8 cellular contexts compared by ENCODE assay signal in the genomic region with DNA sequence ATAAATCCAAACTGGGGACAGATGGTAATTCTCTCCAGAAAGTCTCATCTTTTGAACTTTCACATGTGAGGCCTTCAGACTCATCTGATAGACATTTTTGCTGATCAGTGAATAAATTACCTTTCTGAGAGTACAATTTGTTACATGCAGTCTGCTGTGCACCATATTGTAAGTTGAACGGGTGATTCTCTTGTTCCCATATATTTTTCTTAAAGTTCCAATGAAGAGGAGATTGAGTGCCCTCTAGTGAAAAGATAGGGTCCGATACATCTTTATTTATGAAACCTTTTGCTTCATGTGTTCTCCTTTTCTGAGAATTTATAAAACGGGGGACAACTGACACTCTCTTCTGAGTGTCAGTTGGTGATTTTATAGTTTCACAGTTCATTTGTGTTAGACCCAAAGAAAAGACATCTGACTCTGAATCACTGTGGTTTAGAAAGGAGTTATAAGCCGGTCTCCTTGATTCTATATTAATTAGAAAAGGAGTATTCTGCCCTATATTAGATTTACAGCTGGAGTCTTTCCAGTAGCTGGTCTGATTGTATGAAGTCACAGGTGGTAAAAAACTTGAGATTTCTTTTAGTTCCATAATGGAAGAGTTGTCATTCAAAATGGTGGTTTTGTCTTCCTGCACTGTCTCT. TPM values are rescaled to one million over a fixed set of nuclear protein-coding genes. Genes with fewer than 3 reads are reported as not detected.
DNase-seq lines count a peak whose midpoint lies in the region; ATAC-seq and TF ChIP-seq lines count a peak whose summit lies in the region.

No MANE protein-coding gene starts in this region.

- H3K9me3 Mint-ChIP-seq in Caco-2 (ENCODE audit: unreplicated experiment) = no peaks in the 10 kb centered on the region
- H3K9me3 Mint-ChIP-seq in activated T-helper 2 cell treated with anti-CD3 and anti-CD28 coated beads, Interferon-gamma antibody, Interleukin-2, Interleukin-4, amounts not matched to agents 10 μg/mL and 5 μg/mL and 100 μg/mL, durations not matched to agents 14 hours and 24 hours and 36 hours = peaks cover 1% of the 10 kb centered on the region
- no peaks in the 10 kb centered on the region for H3K9me3 Mint-ChIP-seq in mesothelial cell of epicardium

- H3K4me3 Mint-ChIP-seq in Caco-2 (ENCODE audit: unreplicated experiment) = no peak overlapping the region
- no peak overlapping the region for H3K4me3 Mint-ChIP-seq in activated T-helper 2 cell treated with anti-CD3 and anti-CD28 coated beads, Interferon-gamma antibody, Interleukin-2, Interleukin-4, amounts not matched to agents 10 μg/mL and 5 μg/mL and 100 μg/mL, durations not matched to agents 14 hours and 24 hours and 36 hours (ENCODE audit: low read depth)
- no peak overlapping the region for H3K4me3 Mint-ChIP-seq in mesothelial cell of epicardium

- CTCF ChIA-PET in Caco-2 (lab: Charles Lee) = interaction anchor here (0.6 to 1.2 kb wide), 2 partner anchors 30 to 94 kb away, joined by 4 to 5 read pairs; no protein-coding TSS in a partner anchor

- intact Hi-C loops in Caco-2 (cut with micrococcal nuclease; ENCODE audit: unreplicated experiment) = loop anchor here (1.0 to 10.0 kb wide), 5 partner anchors 29 to 1805 kb away; a partner anchor contains a TSS
- intact Hi-C loops in activated T-helper 2 cell treated with anti-CD3 and anti-CD28 coated beads, Interferon-gamma antibody, Interleukin-2, Interleukin-4, amounts not matched to agents 10 μg/mL and 5 μg/mL and 100 μg/mL, durations not matched to agents 14 hours and 24 hours and 36 hours (cut with micrococcal nuclease) = loop anchor here (2.0 to 5.0 kb wide), 2 partner anchors 61 to 95 kb away; a partner anchor contains a TSS

- DNase-seq in Caco-2 (peak in 1 of 2 experiments; percentile 24), HS-27A (ENCODE audit: low read depth) (peak; percentile 4), RPMI8226 (peak; percentile 17), foreskin keratinocyte (peak; percentile 10 to 20), mesothelial cell of epicardium (ENCODE audit: low spot score in 2 of 2, unreplicated experiment in 2 of 2) (no peak)
- DNase-seq in stimulated activated CD4-positive, alpha-beta T cell treated with anti-CD3 and anti-CD28 coated beads, Interleukin-4, amount 100 ng/mL, for 1 hour = no peak
- no peak for DNase-seq in activated T-helper 2 cell treated with anti-CD3 and anti-CD28 coated beads, Interferon-gamma antibody, Interleukin-2, Interleukin-4, amounts not matched to agents 10 μg/mL and 5 μg/mL and 100 μg/mL, durations not matched to agents 14 hours and 24 hours and 36 hours (ENCODE audit: low spot score)

- no peaks in the 10 kb centered on the region for H3K36me3 ChIP-seq in Caco-2 (ENCODE audit: control insufficient read depth, insufficient read depth, low read length)

- H3K27ac ChIP-seq in foreskin keratinocyte = no peak overlapping the region

- H3K36me3 Mint-ChIP-seq in Caco-2 (ENCODE audit: insufficient read depth, unreplicated experiment) = no peaks in the 10 kb centered on the region
- no peaks in the 10 kb centered on the region for H3K36me3 Mint-ChIP-seq in activated T-helper 2 cell treated with anti-CD3 and anti-CD28 coated beads, Interferon-gamma antibody, Interleukin-2, Interleukin-4, amounts not matched to agents 10 μg/mL and 5 μg/mL and 100 μg/mL, durations not matched to agents 14 hours and 24 hours and 36 hours (ENCODE audit: low read depth)
- H3K36me3 Mint-ChIP-seq in mesothelial cell of epicardium = peaks cover under 1% of the 10 kb centered on the region

- peak; percentile 38 to 52 for TF ChIP-seq CTCF in Caco-2 (IDR thresholded peaks at IDR 0.05; ENCODE audit: insufficient read depth in 1 of 2, low read depth in 1 of 2, low read length in 1 of 2, severe bottlenecking in 1 of 2, unreplicated experiment in 1 of 2)
- TF ChIP-seq CTCF in foreskin keratinocyte (conservative IDR thresholded peaks at IDR 0.05) = peak; percentile 67
- TF ChIP-seq CTCF in mesothelial cell of epicardium (IDR thresholded peaks at IDR 0.05; ENCODE audit: unreplicated experiment) = no peak

- H3K4me1 Mint-ChIP-seq in Caco-2 (ENCODE audit: low read depth, unreplicated experiment) = peaks cover 7% of the 10 kb centered on the region
- H3K4me1 Mint-ChIP-seq in activated T-helper 2 cell treated with anti-CD3 and anti-CD28 coated beads, Interferon-gamma antibody, Interleukin-2, Interleukin-4, amounts not matched to agents 10 μg/mL and 5 μg/mL and 100 μg/mL, durations not matched to agents 14 hours and 24 hours and 36 hours (ENCODE audit: low read depth) = no peaks in the 10 kb centered on the region
- peaks cover 13% of the 10 kb centered on the region for H3K4me1 Mint-ChIP-seq in mesothelial cell of epicardium

- H3K4me1 ChIP-seq in Caco-2 (no peaks in the 10 kb centered on the region; the same call in 1 of the 2 replicates), foreskin keratinocyte (no peaks in the 10 kb centered on the region)

- no peak for ATAC-seq in foreskin keratinocyte
- ATAC-seq in HG03135 (IDR thresholded peaks at IDR 0.05; ENCODE audit: unreplicated experiment) = no peak

- POLR2A ChIA-PET in Caco-2 (lab: Charles Lee) = no interaction called here

- no peaks in the 10 kb centered on the region for H3K27me3 Mint-ChIP-seq in Caco-2 (ENCODE audit: insufficient read depth, unreplicated experiment)
- no peaks in the 10 kb centered on the region for H3K27me3 Mint-ChIP-seq in activated T-helper 2 cell treated with anti-CD3 and anti-CD28 coated beads, Interferon-gamma antibody, Interleukin-2, Interleukin-4, amounts not matched to agents 10 μg/mL and 5 μg/mL and 100 μg/mL, durations not matched to agents 14 hours and 24 hours and 36 hours (ENCODE audit: low read depth)
- H3K27me3 Mint-ChIP-seq in mesothelial cell of epicardium (ENCODE audit: low read depth) = no peaks in the 10 kb centered on the region

- no TSS peak for BruUV-seq in Caco-2 (replicated peaks; lab: Mats Ljungman, UMichigan)

- no peaks in the 10 kb centered on the region for H3K9me3 ChIP-seq in Caco-2

- H3K4me3 ChIP-seq in Caco-2 (ENCODE audit: low read depth, low read length) = no peak overlapping the region

- H3K27me3 ChIP-seq in Caco-2 (replicated peaks; ENCODE audit: control insufficient read depth, insufficient read depth, low read length) = no peaks in the 10 kb centered on the region
- no peaks in the 10 kb centered on the region for H3K27me3 ChIP-seq in foreskin keratinocyte

- H3K27ac Mint-ChIP-seq in Caco-2 (ENCODE audit: unreplicated experiment) (no peak overlapping the region), mesothelial cell of epicardium (no peak overlapping the region)
- no peak overlapping the region for H3K27ac Mint-ChIP-seq in activated T-helper 2 cell treated with anti-CD3 and anti-CD28 coated beads, Interferon-gamma antibody, Interleukin-2, Interleukin-4, amounts not matched to agents 10 μg/mL and 5 μg/mL and 100 μg/mL, durations not matched to agents 14 hours and 24 hours and 36 hours

RNA-seq across cellular contexts. Expression of a gene that starts 30.4 kb away (rescaled TPM):
- total RNA-seq in Caco-2 (2022) (52.2 and 54.0 TPM in 2 replicates), foreskin keratinocyte (53.7 and 66.2 TPM in 2 replicates), mesothelial cell of epicardium (22.4 to 25.2 TPM (median 23.9 TPM) in 3 replicates)
- polyA plus RNA-seq in foreskin keratinocyte = 49.7 and 68.4 TPM in 2 replicates
- 30.7 and 30.9 TPM in 2 replicates for total RNA-seq in activated T-helper 2 cell treated with anti-CD3 and anti-CD28 coated beads, Interferon-gamma antibody, Interleukin-2, Interleukin-4, amounts not matched to agents 10 μg/mL and 5 μg/mL and 100 μg/mL, durations not matched to agents 14 hours and 24 hours and 36 hours

Comparison
In these comparisons a context has a peak if more than half of its experiments do, and no peak if none do; other contexts are left out.
1. DNase-seq: peak in HS-27A (single experiment), RPMI8226 (single experiment) and foreskin keratinocyte (2 of 2); none in stimulated activated CD4-positive, alpha-beta T cell treated with anti-CD3 and anti-CD28 coated beads, Interleukin-4, amount 100 ng/mL, for 1 hour (single experiment), activated T-helper 2 cell treated with anti-CD3 and anti-CD28 coated beads, Interferon-gamma antibody, Interleukin-2, Interleukin-4, amounts not matched to agents 10 μg/mL and 5 μg/mL and 100 μg/mL, durations not matched to agents 14 hours and 24 hours and 36 hours (single experiment) and mesothelial cell of epicardium (0 of 2).